Comparison of ENCODE assay signal across 8 cellular contexts in genomic region chr5:125412561-125413535, GRCh38.
DNase-seq lines count a peak whose midpoint lies in the region; ATAC-seq and TF ChIP-seq lines count a peak whose summit lies in the region.

No MANE protein-coding gene starts in this region.

- H3K36me3 ChIP-seq in body of pancreas (replicated peaks in 1 of 2; ENCODE audit: insufficient read depth in 1 of 2, low read depth in 2 of 2): no peaks in the 10 kb centered on the region

- H3K27me3 ChIP-seq in body of pancreas: no peaks in the 10 kb centered on the region

- no peaks in the 10 kb centered on the region for H3K9me3 ChIP-seq in body of pancreas

- H3K4me1 ChIP-seq in body of pancreas: peaks cover 56% of the 10 kb centered on the region

- H3K9me3 Mint-ChIP-seq in activated T-cell treated with anti-CD3 and anti-CD28 coated beads, Interleukin-2, amount 50 U/mL, for 72 hours: no peaks in the 10 kb centered on the region

- peak in 1 of 3 donors; percentile 31 for TF ChIP-seq POLR2A in body of pancreas (IDR thresholded peaks at IDR 0.05)

- TF ChIP-seq CTCF in body of pancreas (IDR thresholded peaks at IDR 0.05) (peak in 6 of 7 experiments; percentile 10 to 52 (median 36)), GM10266 (IDR thresholded peaks at IDR 0.05; ENCODE audit: control insufficient read depth, insufficient read depth, low read depth, missing control alignments) (no peak)

- no peak overlapping the region for H3K27ac Mint-ChIP-seq in activated T-cell treated with anti-CD3 and anti-CD28 coated beads, Interleukin-2, amount 50 U/mL, for 72 hours

- no peaks in the 10 kb centered on the region for H3K27me3 Mint-ChIP-seq in activated T-cell treated with anti-CD3 and anti-CD28 coated beads, Interleukin-2, amount 50 U/mL, for 72 hours (ENCODE audit: low read depth)

- peaks cover 7% of the 10 kb centered on the region for H3K4me1 Mint-ChIP-seq in activated T-cell treated with anti-CD3 and anti-CD28 coated beads, Interleukin-2, amount 50 U/mL, for 72 hours (ENCODE audit: low read depth)

- no peak overlapping the region for H3K4me3 ChIP-seq in body of pancreas

- WGBS in body of pancreas, 2 donors: 31 to 38% methylated on average over 14 of the region's 14 CpGs

- H3K4me3 Mint-ChIP-seq in activated T-cell treated with anti-CD3 and anti-CD28 coated beads, Interleukin-2, amount 50 U/mL, for 72 hours: no peak overlapping the region

- H3K27ac ChIP-seq in body of pancreas: peak overlapping the region; percentile 7 to 82 (median 62)

- peak; percentile 36 for ATAC-seq in HG02870 (IDR thresholded peaks at IDR 0.05; ENCODE audit: unreplicated experiment)
- ATAC-seq in body of pancreas: peak; percentile 72
- no peak for ATAC-seq in activated T-cell treated with anti-CD3 and anti-CD28 coated beads, Interleukin-2, amount 50 U/mL, for 72 hours (replicated peaks in 1 of 2)

- DNase-seq in GM03348 (ENCODE audit: low spot score): peak; percentile 60
- DNase-seq in NCI-H2171 (lab: John Stamatoyannopoulos, UW): peak; percentile 79
- peak; percentile 74 to 87 (median 82) for DNase-seq in body of pancreas
- DNase-seq in hypothalamus (lab: John Stamatoyannopoulos, UW): peak in 49 of 51 donors; percentile 7 to 92 (median 77)
- DNase-seq in retina: peak; percentile 92
- DNase-seq in GM10266 (ENCODE audit: extremely low spot score): no peak
- DNase-seq in activated T-cell treated with anti-CD3 and anti-CD28 coated beads, Interleukin-2, amount 50 U/mL, for 72 hours: no peak

- intact Hi-C loops in body of pancreas (cut with DNase I): no loop called here

- H3K36me3 Mint-ChIP-seq in activated T-cell treated with anti-CD3 and anti-CD28 coated beads, Interleukin-2, amount 50 U/mL, for 72 hours (ENCODE audit: insufficient read depth in 2 of 2): no peaks in the 10 kb centered on the region

Comparison
In these comparisons a context has a peak if more than half of its experiments do, and no peak if none do; other contexts are left out.
1. DNase-seq: peak in GM03348 (single experiment), NCI-H2171 (single experiment), body of pancreas (4 of 4), hypothalamus (49 of 51) and retina (single experiment); none in GM10266 (single experiment) and activated T-cell treated with anti-CD3 and anti-CD28 coated beads, Interleukin-2, amount 50 U/mL, for 72 hours (0 of 2).
2. ATAC-seq: peak in HG02870 (single experiment) and body of pancreas (single experiment); none in activated T-cell treated with anti-CD3 and anti-CD28 coated beads, Interleukin-2, amount 50 U/mL, for 72 hours (0 of 2).